In the genomic region with DNA sequence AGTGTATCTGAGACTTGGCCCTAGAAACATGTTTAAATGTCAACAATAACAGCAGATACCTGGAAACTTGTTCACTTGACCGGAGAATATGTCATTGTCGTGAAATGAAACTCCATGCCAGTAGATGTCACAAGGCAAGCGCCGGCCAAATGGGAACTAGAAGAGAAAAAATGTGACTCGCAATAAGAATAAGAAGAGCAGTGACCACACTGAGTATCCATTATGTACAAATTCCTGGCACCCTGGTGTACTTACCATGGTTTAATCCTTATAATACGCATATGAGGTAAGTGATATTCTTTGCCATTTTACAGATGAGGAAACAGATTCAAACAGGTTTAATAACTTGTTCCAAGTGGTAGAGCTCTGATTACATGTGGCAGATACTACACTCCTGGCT, we compare ENCODE assay signal across 18 cellular contexts. TPM values are rescaled to one million over a fixed set of nuclear protein-coding genes. Genes with fewer than 3 reads are reported as not detected.
DNase-seq lines count a peak whose midpoint lies in the region; ATAC-seq, FAIRE-seq and TF ChIP-seq lines count a peak whose summit lies in the region.
"Had no signal": no experiment of that assay in that cellular context is flagged by ENCODE, and none has a peak within 500 bp of the region (broad histone marks: within the 10 kb centered on the region; RNA-seq: fewer than 3 reads in every experiment).

No MANE protein-coding gene starts in this region.

- H3K27me3 ChIP-seq in skeletal muscle tissue (ENCODE audit: control insufficient read depth in 3 of 3, insufficient read depth in 3 of 3, low read length in 3 of 3) = no peaks in the 10 kb centered on the region

- H3K4me1 Mint-ChIP-seq in T-helper 2 cell treated with Interferon-gamma antibody and Interleukin-4, amounts not matched to agents 5 μg/mL and 100 μg/mL, for 36 hours (ENCODE audit: low read depth) = no peaks in the 10 kb centered on the region
- H3K4me1 Mint-ChIP-seq: CD14-positive monocyte had no signal

- no peaks in the 10 kb centered on the region for H3K9me3 ChIP-seq in skeletal muscle tissue (ENCODE audit: control insufficient read depth in 3 of 3, low read length in 3 of 3)

- H3K36me3 ChIP-seq in skeletal muscle tissue (ENCODE audit: control insufficient read depth in 3 of 3, insufficient read depth in 3 of 3, low read length in 3 of 3) = peaks cover 0 to 12% (median 5%) of the 10 kb centered on the region in 3 donors

- H3K9ac ChIP-seq in skeletal muscle tissue (ENCODE audit: low read depth in 1 of 3, low read length in 3 of 3) = peak overlapping the region in 1 of 3 donors; percentile 43

- no peaks in the 10 kb centered on the region for H3K9me3 Mint-ChIP-seq in T-helper 2 cell treated with Interferon-gamma antibody and Interleukin-4, amounts not matched to agents 5 μg/mL and 100 μg/mL, for 36 hours
- H3K9me3 Mint-ChIP-seq: CD14-positive monocyte, H9 had no signal

- H3K27ac Mint-ChIP-seq in T-helper 2 cell treated with Interferon-gamma antibody and Interleukin-4, amounts not matched to agents 5 μg/mL and 100 μg/mL, for 36 hours = no peak overlapping the region
- H3K27ac Mint-ChIP-seq: CD14-positive monocyte, IgD-negative memory B cell had no signal

- no peak overlapping the region for H3K4me3 ChIP-seq in skeletal muscle tissue (ENCODE audit: low read length in 3 of 3)

- no peak overlapping the region for H3K4me3 Mint-ChIP-seq in T-helper 2 cell treated with Interferon-gamma antibody and Interleukin-4, amounts not matched to agents 5 μg/mL and 100 μg/mL, for 36 hours
- H3K4me3 Mint-ChIP-seq: CD14-positive monocyte, H9, IgD-negative memory B cell had no signal

- DNase-seq in H54 (ENCODE audit: insufficient read length, low spot score) (no peak), caudate nucleus (lab: John Stamatoyannopoulos, UW) (peak in 1 of 61 donors; percentile 5), medulla oblongata (ENCODE audit: extremely low spot score) (peak; percentile 72), GM19239 (ENCODE audit: insufficient read length, low spot score) (no peak)
- no peak for DNase-seq in activated CD4-positive, CD25-positive, alpha-beta regulatory T cell (lab: John Stamatoyannopoulos, UW)
- DNase-seq in T-helper 2 cell treated with Interferon-gamma antibody and Interleukin-4, amounts not matched to agents 5 μg/mL and 100 μg/mL, for 36 hours (ENCODE audit: low spot score) = no peak
- DNase-seq: H9, Kasumi-1, NCI-H187, NCI-H2171, NCI-H510A treated with DMSO at 0.1 percent for 48 hours had no signal

- peak; percentile 72 for FAIRE-seq in H54 (lab: Jason Lieb, UNC)
- FAIRE-seq in GM19239 (lab: Jason Lieb, UNC) = no peak
- FAIRE-seq: GM12892, HTR-8/SVneo had no signal

- H3K27me3 Mint-ChIP-seq in T-helper 2 cell treated with Interferon-gamma antibody and Interleukin-4, amounts not matched to agents 5 μg/mL and 100 μg/mL, for 36 hours (ENCODE audit: low read depth) = no peaks in the 10 kb centered on the region

- ATAC-seq in GM21528 (IDR thresholded peaks at IDR 0.05; ENCODE audit: low FRiP score, unreplicated experiment) = no peak

- H3K36me3 Mint-ChIP-seq in T-helper 2 cell treated with Interferon-gamma antibody and Interleukin-4, amounts not matched to agents 5 μg/mL and 100 μg/mL, for 36 hours (ENCODE audit: low read depth) = no peaks in the 10 kb centered on the region

- no peak for TF ChIP-seq POLR2A in H54 (IDR thresholded peaks at IDR 0.05; ENCODE audit: low read depth, low read length)

- peaks cover 49 to 67% (median 54%) of the 10 kb centered on the region in 3 donors for H3K4me1 ChIP-seq in skeletal muscle tissue (ENCODE audit: control insufficient read depth in 3 of 3, insufficient read depth in 3 of 3, low read length in 3 of 3)

- H3K27ac ChIP-seq in caudate nucleus (ENCODE audit: low read depth, low read length) (peak overlapping the region; percentile 59), skeletal muscle tissue (ENCODE audit: low read depth, low read length) (peak overlapping the region; percentile 90)
- H3K27ac ChIP-seq: HL-60 had no signal

RNA-seq across cellular contexts. Expression of a gene that starts 53.9 kb away (rescaled TPM):
- total RNA-seq in skeletal muscle tissue = 13.0 TPM
